ENCODE assay signal across 22 cellular contexts in genomic region chr21:35004289-35004688, GRCh38. TPM values are rescaled to one million over a fixed set of nuclear protein-coding genes. Genes with fewer than 3 reads are reported as not detected.
DNase-seq lines count a peak whose midpoint lies in the region; ATAC-seq, FAIRE-seq and TF ChIP-seq lines count a peak whose summit lies in the region.
"Had no signal": no experiment of that assay in that cellular context is flagged by ENCODE, and none has a peak within 500 bp of the region (broad histone marks: within the 10 kb centered on the region; RNA-seq: fewer than 3 reads in every experiment).

No MANE protein-coding gene starts in this region.

- no peaks in the 10 kb centered on the region for H3K27me3 Mint-ChIP-seq in CD8-positive, alpha-beta T cell (ENCODE audit: low read depth)
- peaks cover 1% of the 10 kb centered on the region for H3K27me3 Mint-ChIP-seq in HFFc6 (ENCODE audit: insufficient read depth)
- no peaks in the 10 kb centered on the region for H3K27me3 Mint-ChIP-seq in activated T-helper 2 cell treated with anti-CD3 and anti-CD28 coated beads, Interferon-gamma antibody, Interleukin-2, Interleukin-4, amounts not matched to agents 10 μg/mL and 5 μg/mL and 100 μg/mL, durations not matched to agents 14 hours and 24 hours and 36 hours (ENCODE audit: low read depth)

- no peak for TF ChIP-seq CTCF in CD8-positive, alpha-beta T cell (IDR thresholded peaks at IDR 0.05)
- TF ChIP-seq CTCF in HFFc6 (IDR thresholded peaks at IDR 0.05) = no peak
- no peak for TF ChIP-seq CTCF in neutrophil (IDR thresholded peaks at IDR 0.05)
- no peak for TF ChIP-seq CTCF in kidney (IDR thresholded peaks at IDR 0.05; ENCODE audit: borderline replicate concordance, extremely low read depth, insufficient read depth)

- POLR2A ChIA-PET in CD8-positive, alpha-beta T cell (lab: Charles Lee) = interaction anchor here (0.6 to 1.8 kb wide), 6 partner anchors 10 to 90 kb away, joined by 3 to 6 read pairs (median 3); no protein-coding TSS in a partner anchor

- no peak overlapping the region for H3K4me3 Mint-ChIP-seq in CD8-positive, alpha-beta T cell
- no peak overlapping the region for H3K4me3 Mint-ChIP-seq in HFFc6
- H3K4me3 Mint-ChIP-seq in activated T-helper 2 cell treated with anti-CD3 and anti-CD28 coated beads, Interferon-gamma antibody, Interleukin-2, Interleukin-4, amounts not matched to agents 10 μg/mL and 5 μg/mL and 100 μg/mL, durations not matched to agents 14 hours and 24 hours and 36 hours (ENCODE audit: low read depth) = no peak overlapping the region

- H3K27ac Mint-ChIP-seq in CD8-positive, alpha-beta T cell = peak overlapping the region; percentile 34
- H3K27ac Mint-ChIP-seq in HFFc6 = peak overlapping the region; percentile 58
- peak overlapping the region; percentile 39 for H3K27ac Mint-ChIP-seq in activated T-helper 2 cell treated with anti-CD3 and anti-CD28 coated beads, Interferon-gamma antibody, Interleukin-2, Interleukin-4, amounts not matched to agents 10 μg/mL and 5 μg/mL and 100 μg/mL, durations not matched to agents 14 hours and 24 hours and 36 hours

- H3K36me3 Mint-ChIP-seq in CD8-positive, alpha-beta T cell = peaks cover 39% of the 10 kb centered on the region
- H3K36me3 Mint-ChIP-seq in HFFc6 (ENCODE audit: low read depth) = peaks cover 34% of the 10 kb centered on the region
- peaks cover 79% of the 10 kb centered on the region for H3K36me3 Mint-ChIP-seq in activated T-helper 2 cell treated with anti-CD3 and anti-CD28 coated beads, Interferon-gamma antibody, Interleukin-2, Interleukin-4, amounts not matched to agents 10 μg/mL and 5 μg/mL and 100 μg/mL, durations not matched to agents 14 hours and 24 hours and 36 hours (ENCODE audit: low read depth)

- peaks cover 43% of the 10 kb centered on the region for H3K4me1 ChIP-seq in CD8-positive, alpha-beta T cell (ENCODE audit: insufficient read depth, low read length)
- peaks cover 21 to 35% of the 10 kb centered on the region in 2 experiments for H3K4me1 ChIP-seq in neutrophil (ENCODE audit: control insufficient read depth in 1 of 2, insufficient read depth in 1 of 2, low read depth in 1 of 2, low read length in 1 of 2)
- no peaks in the 10 kb centered on the region for H3K4me1 ChIP-seq in kidney (ENCODE audit: control insufficient read depth in 1 of 2, insufficient read depth in 1 of 2, low read depth in 1 of 2, low read length in 2 of 2)

- no peaks in the 10 kb centered on the region for H3K36me3 ChIP-seq in CD8-positive, alpha-beta T cell (ENCODE audit: insufficient read depth, low read length)
- peaks cover 4% of the 10 kb centered on the region for H3K36me3 ChIP-seq in neutrophil
- H3K36me3 ChIP-seq in kidney (ENCODE audit: control insufficient read depth in 1 of 2, insufficient read depth in 2 of 2, low read length in 2 of 2) = no peaks in the 10 kb centered on the region
- H3K36me3 ChIP-seq: MG63 had no signal

- H3K9me3 Mint-ChIP-seq in CD8-positive, alpha-beta T cell = no peaks in the 10 kb centered on the region
- H3K9me3 Mint-ChIP-seq in HFFc6 = no peaks in the 10 kb centered on the region
- no peaks in the 10 kb centered on the region for H3K9me3 Mint-ChIP-seq in activated T-helper 2 cell treated with anti-CD3 and anti-CD28 coated beads, Interferon-gamma antibody, Interleukin-2, Interleukin-4, amounts not matched to agents 10 μg/mL and 5 μg/mL and 100 μg/mL, durations not matched to agents 14 hours and 24 hours and 36 hours

- H3K9me3 ChIP-seq in CD8-positive, alpha-beta T cell (ENCODE audit: low read length) = no peaks in the 10 kb centered on the region
- H3K9me3 ChIP-seq in neutrophil (no peaks in the 10 kb centered on the region), kidney (ENCODE audit: control insufficient read depth in 1 of 2, low read length in 2 of 2) (no peaks in the 10 kb centered on the region)
- H3K9me3 ChIP-seq: MG63, SJCRH30 had no signal

- intact Hi-C loops in CD8-positive, alpha-beta T cell (cut with DNase I, micrococcal nuclease) = no loop called here
- intact Hi-C loops in activated T-helper 2 cell treated with anti-CD3 and anti-CD28 coated beads, Interferon-gamma antibody, Interleukin-2, Interleukin-4, amounts not matched to agents 10 μg/mL and 5 μg/mL and 100 μg/mL, durations not matched to agents 14 hours and 24 hours and 36 hours (cut with micrococcal nuclease) = no loop called here
- intact Hi-C loops in kidney (cut with DNase I) = no loop called here

- no peak overlapping the region for H3K9ac ChIP-seq in kidney (ENCODE audit: low read length in 2 of 2)

- H3K27me3 ChIP-seq in CD8-positive, alpha-beta T cell (ENCODE audit: insufficient read depth, low read length) = no peaks in the 10 kb centered on the region
- no peaks in the 10 kb centered on the region for H3K27me3 ChIP-seq in neutrophil
- H3K27me3 ChIP-seq: MG63, SJCRH30 had no signal

- no peak for DNase-seq in CD8-positive, alpha-beta T cell
- DNase-seq in HFFc6 = no peak
- DNase-seq in activated T-helper 2 cell treated with anti-CD3 and anti-CD28 coated beads, Interferon-gamma antibody, Interleukin-2, Interleukin-4, amounts not matched to agents 10 μg/mL and 5 μg/mL and 100 μg/mL, durations not matched to agents 14 hours and 24 hours and 36 hours (ENCODE audit: low spot score) = no peak
- no peak for DNase-seq in kidney
- no peak for DNase-seq in AG20443 (ENCODE audit: low spot score)
- DNase-seq in HPDE6-E6E7 (ENCODE audit: extremely low spot score) = no peak
- DNase-seq: ACHN, AML-193, DMS79 treated with DMSO at 0.1 percent for 48 hours, H7, Karpas-422, MG63, NCI-H1048, NCI-H1436, NCI-H1930, NCI-H345, NCI-H524 treated with DMSO at 0.1 percent for 48 hours, SJCRH30 had no signal

- no peak overlapping the region for H3K4me3 ChIP-seq in CD8-positive, alpha-beta T cell (ENCODE audit: low read depth, low read length)
- no peak overlapping the region for H3K4me3 ChIP-seq in neutrophil (ENCODE audit: low read depth in 1 of 2, low read length in 1 of 2)
- no peak overlapping the region for H3K4me3 ChIP-seq in kidney (ENCODE audit: low read length in 2 of 2)
- H3K4me3 ChIP-seq: MG63, SJCRH30 had no signal

- ATAC-seq in CD8-positive, alpha-beta T cell = no peak
- ATAC-seq: Panc1 had no signal

- FAIRE-seq in kidney (lab: Jason Lieb, UNC) = no peak

- no peak overlapping the region for H3K27ac ChIP-seq in CD8-positive, alpha-beta T cell (ENCODE audit: low read depth, low read length)
- H3K27ac ChIP-seq in neutrophil (peak overlapping the region; percentile 12), kidney (ENCODE audit: low read depth in 2 of 2, low read length in 2 of 2) (no peak overlapping the region)
- H3K27ac ChIP-seq: C4-2B had no signal

- CTCF ChIA-PET in CD8-positive, alpha-beta T cell (lab: Charles Lee) = interaction anchor here (0.6 to 1.5 kb wide), 4 partner anchors 10 to 1498 kb away, joined by 3 to 4 read pairs (median 3); no protein-coding TSS in a partner anchor

- H3K4me1 Mint-ChIP-seq in CD8-positive, alpha-beta T cell (ENCODE audit: low read depth) = peaks cover 91% of the 10 kb centered on the region
- H3K4me1 Mint-ChIP-seq in HFFc6 (ENCODE audit: low read depth) = peaks cover 72% of the 10 kb centered on the region
- peaks cover 78% of the 10 kb centered on the region for H3K4me1 Mint-ChIP-seq in activated T-helper 2 cell treated with anti-CD3 and anti-CD28 coated beads, Interferon-gamma antibody, Interleukin-2, Interleukin-4, amounts not matched to agents 10 μg/mL and 5 μg/mL and 100 μg/mL, durations not matched to agents 14 hours and 24 hours and 36 hours (ENCODE audit: low read depth)

RNA-seq across cellular contexts. Expression of gene RUNX1, which starts 44.8 kb away (rescaled TPM):
- total RNA-seq in CD8-positive, alpha-beta T cell = 10 to 100 TPM; 39.3 to 43.1 TPM
- total RNA-seq in HFFc6 (2021; fragmentation: NEBNext Ultra II Directional; extraction: Animal tissue kit (Norgen Biotek cat#: 25700)) = 10 to 100 TPM; 57.4 to 78.9 (median 61.3) TPM
- total RNA-seq in activated T-helper 2 cell treated with anti-CD3 and anti-CD28 coated beads, Interferon-gamma antibody, Interleukin-2, Interleukin-4, amounts not matched to agents 10 μg/mL and 5 μg/mL and 100 μg/mL, durations not matched to agents 14 hours and 24 hours and 36 hours = 120 and 121 TPM in 2 replicates
- total RNA-seq in kidney = 58.0 TPM
- polyA plus RNA-seq in kidney (ENCODE audit: insufficient read depth, low read depth, low replicate concordance) = 1.3 TPM
- total RNA-seq: G401 had no signal
